Comparison of ENCODE assay signal across 1 cellular context in genomic region chr19:15457701-15458484, GRCh38.
TF ChIP-seq lines count a peak whose summit lies in the region.

No MANE protein-coding gene starts in this region.

TF ChIP-seq in endothelial cell of umbilical vein, 7 proteins besides CTCF, POLR2A, EP300 and RAD21:
- TF ChIP-seq EZH2 (IDR thresholded peaks at IDR 0.05; ENCODE audit: borderline replicate concordance, low read depth, low read length, severe bottlenecking) (peak; percentile 81), JUN (IDR thresholded peaks at IDR 0.05; ENCODE audit: borderline replicate concordance, insufficient read depth, insufficient read length, low read depth) (no peak), FOS (IDR thresholded peaks at IDR 0.05; ENCODE audit: borderline replicate concordance, insufficient read depth, low read length) (no peak), GATA2 (IDR thresholded peaks at IDR 0.05; ENCODE audit: insufficient read depth, insufficient read length, low read depth, low read length) (no peak), MYC (IDR thresholded peaks at IDR 0.05; ENCODE audit: low read depth, low read length) (no peak)
